ENCODE assay signal across 16 cellular contexts in genomic region chr11:91998466-91998865, GRCh38.
"Had no signal": no experiment of that assay in that cellular context is flagged by ENCODE, and none has a peak within 500 bp of the region (broad histone marks: within the 10 kb centered on the region; RNA-seq: fewer than 3 reads in every experiment).

No MANE protein-coding gene starts in this region.

- H3K4me1 Mint-ChIP-seq: activated CD4-positive, alpha-beta memory T cell treated with anti-CD3 and anti-CD28 coated beads, Interleukin-2, amount 10 ng/mL, durations not matched to agents 7 days and 5 days; activated CD4-positive, alpha-beta T cell treated with anti-CD3 and anti-CD28 coated beads for 36 hours; activated naive CD8-positive, alpha-beta T cell treated with anti-CD3 and anti-CD28 coated beads for 36 hours; naive B cell had no signal

- H3K36me3 ChIP-seq: brain microvascular endothelial cell, pancreas, stomach, thoracic aorta had no signal

- H3K4me3 ChIP-seq: lung, pancreas, skin epidermis, stomach, thoracic aorta had no signal

- DNase-seq: activated CD4-positive, alpha-beta memory T cell treated with anti-CD3 and anti-CD28 coated beads, Interleukin-2, amount 10 ng/mL, durations not matched to agents 7 days and 5 days; activated CD4-positive, alpha-beta T cell treated with anti-CD3 and anti-CD28 coated beads for 36 hours; activated CD8-positive, alpha-beta memory T cell treated with anti-CD3 and anti-CD28 coated beads, Interleukin-2, amount 50 U/mL, for 4 hours; activated gamma-delta T cell treated with Interleukin-2 at 50 U/mL for 16 hours; activated naive CD8-positive, alpha-beta T cell treated with anti-CD3 and anti-CD28 coated beads for 36 hours; activated T-cell treated with anti-CD3 and anti-CD28 coated beads, Interleukin-2, amount 50 U/mL, for 72 hours; brain microvascular endothelial cell; endodermal cell; left colon; naive B cell; pancreas; stomach had no signal

- ATAC-seq: activated CD4-positive, alpha-beta T cell treated with anti-CD3 and anti-CD28 coated beads for 36 hours; activated T-cell treated with anti-CD3 and anti-CD28 coated beads, Interleukin-2, amount 50 U/mL, for 72 hours; left colon had no signal

- H3K9me3 Mint-ChIP-seq: activated naive CD8-positive, alpha-beta T cell treated with anti-CD3 and anti-CD28 coated beads for 36 hours; endodermal cell had no signal

- H3K9me3 ChIP-seq: pancreas, stomach, thoracic aorta had no signal

- H3K27ac Mint-ChIP-seq: activated CD4-positive, alpha-beta memory T cell treated with anti-CD3 and anti-CD28 coated beads, Interleukin-2, amount 10 ng/mL, durations not matched to agents 7 days and 5 days; activated CD4-positive, alpha-beta T cell treated with anti-CD3 and anti-CD28 coated beads for 36 hours; activated naive CD8-positive, alpha-beta T cell treated with anti-CD3 and anti-CD28 coated beads for 36 hours; activated T-cell treated with anti-CD3 and anti-CD28 coated beads, Interleukin-2, amount 50 U/mL, for 72 hours; endodermal cell; naive B cell had no signal

- H3K27ac ChIP-seq: brain microvascular endothelial cell, pancreas, skin epidermis, stomach, thoracic aorta, VCaP had no signal

- H3K27me3 ChIP-seq: brain microvascular endothelial cell, pancreas, stomach had no signal

- H3K27me3 Mint-ChIP-seq: activated CD4-positive, alpha-beta memory T cell treated with anti-CD3 and anti-CD28 coated beads, Interleukin-2, amount 10 ng/mL, durations not matched to agents 7 days and 5 days; activated CD4-positive, alpha-beta T cell treated with anti-CD3 and anti-CD28 coated beads for 36 hours; activated naive CD8-positive, alpha-beta T cell treated with anti-CD3 and anti-CD28 coated beads for 36 hours; naive B cell had no signal

- H3K36me3 Mint-ChIP-seq: activated naive CD8-positive, alpha-beta T cell treated with anti-CD3 and anti-CD28 coated beads for 36 hours; naive B cell had no signal

- H3K4me3 Mint-ChIP-seq: activated CD4-positive, alpha-beta memory T cell treated with anti-CD3 and anti-CD28 coated beads, Interleukin-2, amount 10 ng/mL, durations not matched to agents 7 days and 5 days; activated CD4-positive, alpha-beta T cell treated with anti-CD3 and anti-CD28 coated beads for 36 hours; activated naive CD8-positive, alpha-beta T cell treated with anti-CD3 and anti-CD28 coated beads for 36 hours; activated T-cell treated with anti-CD3 and anti-CD28 coated beads, Interleukin-2, amount 50 U/mL, for 72 hours; endodermal cell; naive B cell had no signal

- H3K4me1 ChIP-seq: pancreas, stomach had no signal
